In the genomic region with DNA sequence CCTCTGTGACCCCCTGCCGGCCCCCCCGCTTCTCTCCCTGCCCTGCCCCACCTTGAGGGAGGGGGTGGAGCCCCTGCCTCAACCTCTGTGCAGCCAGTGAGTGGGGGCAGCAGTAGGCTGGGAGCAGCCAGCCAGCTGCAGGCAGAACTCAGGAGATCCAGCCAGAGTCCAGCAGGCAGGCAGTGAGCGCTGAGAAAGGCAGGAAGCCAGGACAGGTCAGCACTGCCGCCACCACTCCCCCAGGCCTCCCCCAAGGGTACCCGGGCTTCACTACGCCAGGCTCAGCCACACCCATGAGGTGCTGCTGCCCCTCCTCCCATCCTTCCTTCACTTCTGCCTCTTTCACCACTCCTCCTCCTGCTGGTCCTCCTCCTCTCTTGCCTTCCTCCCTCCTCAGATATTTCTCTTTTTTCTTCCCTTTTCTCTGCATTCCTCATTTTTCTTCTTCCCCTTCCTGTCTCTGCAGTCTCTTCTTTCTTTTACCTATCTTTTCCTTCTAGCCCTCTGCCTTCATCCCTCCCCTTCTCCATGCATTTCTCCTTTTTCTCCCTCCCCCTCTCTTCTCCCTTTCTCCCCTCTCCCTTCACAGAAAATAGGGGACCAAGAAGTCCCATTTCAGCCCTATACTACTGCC, we compare ENCODE assay signal across 20 cellular contexts. TPM values are rescaled to one million over a fixed set of nuclear protein-coding genes. Genes with fewer than 3 reads are reported as not detected.
DNase-seq lines count a peak whose midpoint lies in the region; ATAC-seq, FAIRE-seq and TF ChIP-seq lines count a peak whose summit lies in the region.
"Had no signal": no experiment of that assay in that cellular context is flagged by ENCODE, and none has a peak within 500 bp of the region (broad histone marks: within the 10 kb centered on the region; RNA-seq: fewer than 3 reads in every experiment).

No MANE protein-coding gene starts in this region.

- TF ChIP-seq POLR2A in H1 (IDR thresholded peaks at IDR 0.05; ENCODE audit: control extremely low read depth in 1 of 2, low read depth in 2 of 2, low read length in 2 of 2) = 0 out of 3 replicates have a peak, but pooled peaks of 1 of the 2 experiments have one; percentile 23

- H3K79me2 ChIP-seq in H1 (ENCODE audit: control insufficient read depth in 1 of 2, insufficient read depth in 2 of 2, low read length in 2 of 2) = no peaks in the 10 kb centered on the region
- H3K79me2 ChIP-seq in trophoblast cell (ENCODE audit: control insufficient read depth, insufficient read depth, low read length, poor library complexity) = no peaks in the 10 kb centered on the region

- H2BK5ac ChIP-seq in H1 (ENCODE audit: low read depth, low read length) (0 out of 2 replicates have a peak overlapping the region, but pooled peaks have one; percentile 71), trophoblast cell (ENCODE audit: low read depth, low read length, poor library complexity) (no peak overlapping the region)

- no peak for TF ChIP-seq CTCF in cardiac muscle cell (IDR thresholded peaks at IDR 0.05; ENCODE audit: low read depth, low read length)
- TF ChIP-seq CTCF in heart right ventricle (IDR thresholded peaks at IDR 0.05) = no peak
- TF ChIP-seq CTCF in RWPE1 (conservative IDR thresholded peaks at IDR 0.05; ENCODE audit: low read depth) = no peak
- TF ChIP-seq CTCF in H1 (IDR thresholded peaks at IDR 0.05; ENCODE audit: control extremely low read depth in 1 of 3, insufficient read depth in 1 of 3, low read depth in 1 of 3, low read length in 3 of 3) = no peak

- no peak for ATAC-seq in heart right ventricle

- H3K18ac ChIP-seq in H1 (ENCODE audit: extremely low read depth, low read length) = no peak overlapping the region; the same call in 1 of the 2 replicates
- no peak overlapping the region for H3K18ac ChIP-seq in trophoblast cell (ENCODE audit: low read length)

- POLR2A ChIA-PET in RWPE1 (lab: Yijun Ruan, JAX; ENCODE audit: low non-redundant PET) = no interaction called here
- POLR2A ChIA-PET in H1 (lab: Charles Lee; ENCODE audit: partially characterized antibody) = interaction anchor here (0.6 to 1.9 kb wide), 5 partner anchors 15 to 117 kb away, joined by 3 to 7 read pairs (median 3); no protein-coding TSS in a partner anchor

- CTCF ChIA-PET in RWPE1 (lab: Yijun Ruan, JAX) = no interaction called here
- CTCF ChIA-PET in H1 (lab: Charles Lee; ENCODE audit: partially characterized antibody) = interaction anchor here (0.6 to 11.1 kb wide), 8 partner anchors 8 to 74 kb away, joined by 3 to 128 read pairs (median 4); no protein-coding TSS in a partner anchor

- DNase-seq in cardiac muscle cell (ENCODE audit: low read depth in 1 of 2, low spot score in 1 of 2) (peak in 1 of 2 donors; percentile 27), heart right ventricle (no peak), RWPE1 (ENCODE audit: low spot score) (no peak), H1 (ENCODE audit: low read depth in 1 of 2, low spot score in 2 of 2) (no peak), HuH-7 (ENCODE audit: low spot score) (no peak), trophoblast cell (no peak), NCI-H128 (lab: John Stamatoyannopoulos, UW; ENCODE audit: unreplicated experiment) (no peak)
- no peak for DNase-seq in activated CD4-positive, alpha-beta T cell treated with anti-CD3 and anti-CD28 coated beads for 4 hours
- DNase-seq: CD8-positive, alpha-beta memory T cell; DMS79 treated with DMSO at 0.1 percent for 48 hours; NCI-H1417; NCI-H1930; NCI-H446; NCI-H69; PC-9 had no signal

- H3K27me3 ChIP-seq in cardiac muscle cell (no peaks in the 10 kb centered on the region), heart right ventricle (no peaks in the 10 kb centered on the region), H1 (replicated peaks in 1 of 4; ENCODE audit: control insufficient read depth in 3 of 4, extremely low read depth in 1 of 4, insufficient read depth in 3 of 4, low read length in 3 of 4) (no peaks in the 10 kb centered on the region; a peak in 1 of 7 replicates), trophoblast cell (ENCODE audit: insufficient read depth, low read length) (no peaks in the 10 kb centered on the region)
- H3K27me3 ChIP-seq: SJSA1 had no signal

- no peak overlapping the region for H3K4me3 ChIP-seq in cardiac muscle cell
- H3K4me3 ChIP-seq in heart right ventricle = no peak overlapping the region
- H3K4me3 ChIP-seq in H1 (ENCODE audit: extremely low read depth in 1 of 4, insufficient read depth in 2 of 4, low read depth in 3 of 4, low read length in 4 of 4) = no peak overlapping the region
- H3K4me3 ChIP-seq in trophoblast cell (ENCODE audit: low read depth, low read length) = no peak overlapping the region
- H3K4me3 ChIP-seq: PC-9, SJSA1 had no signal

- no peak overlapping the region for H3K23ac ChIP-seq in H1 (ENCODE audit: insufficient read length)
- no peak overlapping the region for H3K23ac ChIP-seq in trophoblast cell (ENCODE audit: low read length)

- H3K27ac ChIP-seq in cardiac muscle cell (peak overlapping the region; percentile 30), heart right ventricle (no peak overlapping the region), RWPE1 (peak overlapping the region; percentile 24; the same call in 1 of the 2 replicates), H1 (ENCODE audit: low read depth, low read length) (no peak overlapping the region; the same call in 1 of the 2 replicates), trophoblast cell (ENCODE audit: low read depth, low read length) (no peak overlapping the region)
- H3K27ac ChIP-seq: PC-9, SJSA1 had no signal

- peaks cover 4 to 6% of the 10 kb centered on the region in 2 experiments for H4K20me1 ChIP-seq in H1 (replicated peaks in 1 of 2; ENCODE audit: control insufficient read depth in 1 of 2, insufficient read depth in 2 of 2, low read length in 2 of 2)

- 61 to 66% methylated on average over 6 of the region's 6 CpGs for WGBS in heart right ventricle, 2 donors
- WGBS in H1 (ENCODE audit: extremely low coverage in 1 of 2, insufficient coverage in 1 of 2, insufficient read length in 1 of 2, insufficient replicate concordance in 2 of 2, low coverage in 1 of 2, low lambda C conversion rate in 2 of 2, missing lambda C conversion rate in 1 of 2), 2 experiments = 57% methylated on average over 4 of the region's 6 CpGs; no CpG with 5 or more reads in 1 of the 2 experiments
- no CpG with 5 or more reads among the region's 6 CpGs for WGBS in trophoblast cell (ENCODE audit: extremely low coverage, insufficient coverage, insufficient read length)

- H3K56ac ChIP-seq in H1 (replicated peaks; ENCODE audit: insufficient read length, low read depth, low read length) = no peak overlapping the region

- H2BK120ac ChIP-seq in H1 (replicated peaks; ENCODE audit: low read depth, low read length) (no peak overlapping the region), trophoblast cell (ENCODE audit: insufficient read depth, low read length, poor library complexity) (no peak overlapping the region)

- H4K91ac ChIP-seq in H1 (replicated peaks; ENCODE audit: insufficient read length, low read length) (no peak overlapping the region), trophoblast cell (ENCODE audit: low read depth, low read length) (no peak overlapping the region)

- no peak overlapping the region for H2BK15ac ChIP-seq in H1 (ENCODE audit: low read length)

- H2AFZ ChIP-seq in H1 (ENCODE audit: low read length) = no peak overlapping the region
- H2AFZ ChIP-seq in trophoblast cell (ENCODE audit: insufficient read depth, low read length, poor library complexity) = no peak overlapping the region
- H2AFZ ChIP-seq: PC-9 had no signal

- H3K4ac ChIP-seq in H1 (replicated peaks; ENCODE audit: insufficient read length, low read depth, low read length) = no peak overlapping the region
- H3K4ac ChIP-seq in trophoblast cell (ENCODE audit: low read depth, low read length) = no peak overlapping the region

- H3K79me1 ChIP-seq in H1 (ENCODE audit: low read depth, low read length) (no peaks in the 10 kb centered on the region; the same call in 1 of the 2 replicates), trophoblast cell (ENCODE audit: low read length) (no peaks in the 10 kb centered on the region)

- intact Hi-C loops in heart right ventricle (cut with DNase I) = loop anchor here in 1 of 10 donors (5.0 kb wide), 1 partner anchor 37 kb away; no protein-coding TSS in a partner anchor

- no peak for TF ChIP-seq RAD21 in H1 (IDR thresholded peaks at IDR 0.05 in 1 of 2, conservative IDR thresholded peaks at IDR 0.05 in 1 of 2; ENCODE audit: low read depth in 2 of 2, low read length in 2 of 2)

- H3K4me2 ChIP-seq in H1 (ENCODE audit: insufficient read depth in 1 of 2, low read depth in 2 of 2, low read length in 2 of 2) (peak overlapping the region; percentile 12 to 49; a peak in 3 of 4 replicates), trophoblast cell (ENCODE audit: low read length) (no peak overlapping the region)
- H3K4me2 ChIP-seq: PC-9 had no signal

- no peak overlapping the region for H4K5ac ChIP-seq in H1 (ENCODE audit: insufficient read length, low read depth, low read length)

- no peaks in the 10 kb centered on the region; the same call in 1 of the 2 replicates for H3K23me2 ChIP-seq in H1 (ENCODE audit: low read depth, low read length)

- H3K9me3 ChIP-seq in cardiac muscle cell (ENCODE audit: low read depth) = no peaks in the 10 kb centered on the region
- H3K9me3 ChIP-seq in heart right ventricle = no peaks in the 10 kb centered on the region
- no peaks in the 10 kb centered on the region for H3K9me3 ChIP-seq in H1 (ENCODE audit: insufficient read depth in 2 of 2, low read depth in 1 of 2, low read length in 1 of 2)
- H3K9me3 ChIP-seq in trophoblast cell (ENCODE audit: insufficient read depth, low read depth, low read length) = peaks cover 1% of the 10 kb centered on the region
- H3K9me3 ChIP-seq: SJSA1 had no signal

- H4K8ac ChIP-seq in H1 (ENCODE audit: extremely low read depth, insufficient read depth, low read length) = peak overlapping the region; percentile 7; the same call in 1 of the 2 replicates
- H4K8ac ChIP-seq in trophoblast cell (ENCODE audit: low read depth, low read length) = no peak overlapping the region

- H3K36me3 ChIP-seq in cardiac muscle cell (peaks cover 10% of the 10 kb centered on the region), heart right ventricle (peaks cover 0 to 97% (median 29%) of the 10 kb centered on the region in 9 donors), H1 (ENCODE audit: control insufficient read depth in 2 of 4, insufficient read depth in 4 of 4, low read length in 3 of 4) (peaks cover 10 to 32% (median 18%) of the 10 kb centered on the region in 4 experiments), trophoblast cell (ENCODE audit: control insufficient read depth in 1 of 2, insufficient read depth in 2 of 2, low read length in 2 of 2) (peaks cover 44 to 46% of the 10 kb centered on the region in 2 experiments)

- H2BK20ac ChIP-seq in H1 (ENCODE audit: low read length) = no peak overlapping the region

- H3K9ac ChIP-seq in H1 (replicated peaks in 1 of 4; ENCODE audit: extremely low read depth in 1 of 4, low read depth in 3 of 4, low read length in 3 of 4) = no peak overlapping the region; a peak in 1 of 7 replicates
- no peak overlapping the region for H3K9ac ChIP-seq in trophoblast cell (ENCODE audit: low read length)

- H3K14ac ChIP-seq in H1 (ENCODE audit: insufficient read length) (no peak overlapping the region), trophoblast cell (ENCODE audit: low read length) (no peak overlapping the region)

- no peak for TF ChIP-seq EP300 in H1 (IDR thresholded peaks at IDR 0.05; ENCODE audit: borderline replicate concordance in 1 of 2, low read depth in 2 of 2, low read length in 2 of 2)

- H3K4me1 ChIP-seq in cardiac muscle cell (ENCODE audit: low read depth) (peaks cover 10% of the 10 kb centered on the region), heart right ventricle (peaks cover 0 to 4% (median under 1%) of the 10 kb centered on the region in 9 donors), H1 (replicated peaks in 1 of 4; ENCODE audit: control insufficient read depth in 3 of 4, insufficient read depth in 4 of 4, low read length in 3 of 4) (peaks cover 1 to 9% (median 5%) of the 10 kb centered on the region in 4 experiments), trophoblast cell (ENCODE audit: control insufficient read depth in 1 of 2, insufficient read depth in 2 of 2, low read length in 2 of 2) (no peaks in the 10 kb centered on the region)
- H3K4me1 ChIP-seq: SJSA1 had no signal

- no peak for FAIRE-seq in H1 (lab: Jason Lieb, UNC)
- FAIRE-seq: D721Med, G401.6 had no signal

- H2AK5ac ChIP-seq in H1 (ENCODE audit: low read depth, low read length) = no peak overlapping the region
- no peak overlapping the region for H2AK5ac ChIP-seq in trophoblast cell (ENCODE audit: low read length)

- H2BK12ac ChIP-seq in H1 (ENCODE audit: low read depth, low read length) (no peak overlapping the region), trophoblast cell (ENCODE audit: low read length) (no peak overlapping the region)

- no peak overlapping the region for H4K12ac ChIP-seq in trophoblast cell (ENCODE audit: low read depth, low read length)

RNA-seq across cellular contexts. Expression of a gene that starts 11.5 kb away (rescaled TPM):
- total RNA-seq in cardiac muscle cell (52.4 and 57.3 TPM in 2 replicates), heart right ventricle (10 to 100 TPM; 32.2 to 67.1 (median 37.6) TPM)
- polyA plus RNA-seq in cardiac muscle cell (51.7 and 54.2 TPM in 2 replicates), heart right ventricle (10 to 100 TPM; 20.3 to 37.4 TPM), H1 (2011; rRNA removed) (96.8 and 110 TPM in 2 replicates)
- total RNA-seq in H1 (2021; fragmentation: NEBNext Ultra II Directional; extraction: Animal tissue kit (Norgen Biotek cat#: 25700)) = 60.5 and 61.1 TPM in 2 replicates
- polyA plus RNA-seq in H1 (2011; cell fraction: cytosol; rRNA removed) = 71.4 TPM
- polyA plus RNA-seq in H1 (2011; cell fraction: nucleus; rRNA removed) = 196 TPM
- 37.4 to 68.7 TPM (median 63.1 TPM) in 4 replicates for polyA plus RNA-seq in H1 (2012, experiment 1 of 2)
- 49.0 TPM for polyA plus RNA-seq in H1 (2012, experiment 2 of 2)
- 64.8 TPM for polyA plus RNA-seq in H1 (2013, experiment 1 of 2)
- polyA plus RNA-seq in H1 (2013, experiment 2 of 2) = 66.3 TPM
- polyA minus RNA-seq in H1 (2011; rRNA and poly(A)+ RNA removed) = 116 and 125 TPM in 2 replicates
- 46.4 TPM for polyA minus RNA-seq in H1 (2011; cell fraction: cytosol; rRNA and poly(A)+ RNA removed)
- polyA minus RNA-seq in H1 (2011; cell fraction: nucleus; rRNA and poly(A)+ RNA removed) = 41.6 TPM
- polyA plus RNA-seq in trophoblast cell (2013) = 36.4 and 36.9 TPM in 2 replicates

RNA-seq across cellular contexts. Expression of a gene that starts 11.6 kb away (rescaled TPM):
- total RNA-seq in cardiac muscle cell (66.4 and 78.8 TPM in 2 replicates), heart right ventricle (10 to 100 TPM; 35.1 to 51.5 (median 41.4) TPM)
- polyA plus RNA-seq in cardiac muscle cell (130 and 165 TPM in 2 replicates), heart right ventricle (10 to 100 TPM; 29.9 to 89.7 TPM), H1 (2011; rRNA removed) (97.1 and 105 TPM in 2 replicates)
- 81.8 and 82.0 TPM in 2 replicates for total RNA-seq in H1 (2021; fragmentation: NEBNext Ultra II Directional; extraction: Animal tissue kit (Norgen Biotek cat#: 25700))
- polyA plus RNA-seq in H1 (2011; cell fraction: cytosol; rRNA removed) = 93.0 TPM
- polyA plus RNA-seq in H1 (2011; cell fraction: nucleus; rRNA removed) = 84.9 TPM
- 102 to 123 TPM (median 115 TPM) in 4 replicates for polyA plus RNA-seq in H1 (2012, experiment 1 of 2)
- polyA plus RNA-seq in H1 (2012, experiment 2 of 2) = 122 TPM
- polyA plus RNA-seq in H1 (2013, experiment 1 of 2) = 81.1 TPM
- 86.4 TPM for polyA plus RNA-seq in H1 (2013, experiment 2 of 2)
- polyA minus RNA-seq in H1 (2011; rRNA and poly(A)+ RNA removed) = 32.7 and 33.0 TPM in 2 replicates
- 28.1 TPM for polyA minus RNA-seq in H1 (2011; cell fraction: cytosol; rRNA and poly(A)+ RNA removed)
- 20.0 TPM for polyA minus RNA-seq in H1 (2011; cell fraction: nucleus; rRNA and poly(A)+ RNA removed)
- 79.2 and 82.1 TPM in 2 replicates for polyA plus RNA-seq in trophoblast cell (2013)

RNA-seq across cellular contexts. Expression of a gene that starts 19.8 kb away (rescaled TPM):
- not detected in 2 replicates for total RNA-seq in cardiac muscle cell
- polyA plus RNA-seq in cardiac muscle cell = not detected in 2 replicates
- total RNA-seq in heart right ventricle = under 1 TPM in 6 of 10 donors, not detected in 4; 0.09 to 0.72 (median 0.24) TPM
- polyA plus RNA-seq in heart right ventricle = under 1 TPM; 0.32 to 0.37 TPM
- 0.97 and 1.2 TPM in 2 replicates for total RNA-seq in H1 (2021; fragmentation: NEBNext Ultra II Directional; extraction: Animal tissue kit (Norgen Biotek cat#: 25700))
- polyA plus RNA-seq in H1 (2011; rRNA removed) = 0.95 and 1.8 TPM in 2 replicates
- 1.4 TPM for polyA plus RNA-seq in H1 (2011; cell fraction: cytosol; rRNA removed)
- polyA plus RNA-seq in H1 (2011; cell fraction: nucleus; rRNA removed) = 7.7 TPM
- polyA plus RNA-seq in H1 (2012, experiment 1 of 2) = 1.0 to 1.9 TPM (median 1.2 TPM) in 4 replicates
- polyA plus RNA-seq in H1 (2012, experiment 2 of 2) = 0.92 TPM
- polyA plus RNA-seq in H1 (2013, experiment 1 of 2) = 1.2 TPM
- 0.99 TPM for polyA plus RNA-seq in H1 (2013, experiment 2 of 2)
- 1.0 and 1.2 TPM in 2 replicates for polyA minus RNA-seq in H1 (2011; rRNA and poly(A)+ RNA removed)
- 1.2 TPM for polyA minus RNA-seq in H1 (2011; cell fraction: cytosol; rRNA and poly(A)+ RNA removed)
- 1.3 TPM for polyA minus RNA-seq in H1 (2011; cell fraction: nucleus; rRNA and poly(A)+ RNA removed)
- 0.06 and 0.07 TPM in 2 replicates for polyA plus RNA-seq in trophoblast cell (2013)
- total RNA-seq: A172; CD8-positive, alpha-beta memory T cell; MCF 10A; PC-9; SJSA1 had no signal
- polyA plus RNA-seq: CD8-positive, alpha-beta memory T cell had no signal

Comparison
In these comparisons a context has a peak if more than half of its experiments do, and no peak if none do; other contexts are left out.
1. H3K27ac ChIP-seq: peak in cardiac muscle cell (single experiment) and RWPE1 (single experiment); none in heart right ventricle (0 of 10), H1 (single experiment) and trophoblast cell (single experiment).